17 cellular contexts compared by ENCODE assay signal in genomic region chr11:15932417-15932816, GRCh38.
DNase-seq lines count a peak whose midpoint lies in the region; ATAC-seq and TF ChIP-seq lines count a peak whose summit lies in the region.
"Had no signal": no experiment of that assay in that cellular context is flagged by ENCODE, and none has a peak within 500 bp of the region (broad histone marks: within the 10 kb centered on the region; RNA-seq: fewer than 3 reads in every experiment).

No MANE protein-coding gene starts in this region.

- intact Hi-C loops in mammary epithelial cell (cut with micrococcal nuclease), result no loop called here
- intact Hi-C loops in breast epithelium (cut with DNase I; ENCODE audit: low total_unique reads), result no loop called here
- intact Hi-C loops in mucosa of descending colon (cut with DNase I, micrococcal nuclease), result no loop called here
- intact Hi-C loops in transverse colon (cut with DNase I; ENCODE audit: low total_unique reads), result no loop called here

- in situ Hi-C loops in mammary epithelial cell (cut with MboI; ENCODE audit: low sequenced_read_pairs in 2 of 2) (no loop called here), transverse colon (cut with MboI; ENCODE audit: low pct_ligation_motif_present in 1 of 4, low pct_unique_long_range_greater_than_20kb in 1 of 4, low sequenced_read_pairs in 3 of 4) (no loop called here)

- TF ChIP-seq POLR2A in breast epithelium (IDR thresholded peaks at IDR 0.05) (no peak), transverse colon (IDR thresholded peaks at IDR 0.05) (no peak)

- 85% methylated on average over 3 of the region's 3 CpGs for WGBS in mammary epithelial cell (ENCODE audit: low coverage, missing lambda C conversion rate)
- WGBS in transverse colon (ENCODE audit: low coverage in 1 of 2), 2 donors, result 53 to 58% methylated on average over 2 to 3 of the region's 3 CpGs

- dilution Hi-C loops in mammary epithelial cell (cut with HindIII; ENCODE audit: low sequenced_read_pairs), result no loop called here

- CTCF ChIA-PET in mammary epithelial cell (lab: Charles Lee; ENCODE audit: low non-redundant PET), result no interaction called here

- no peaks in the 10 kb centered on the region for H3K9me3 ChIP-seq in mammary epithelial cell (replicated peaks; ENCODE audit: insufficient read depth, low read length)
- peaks cover 0 to 10% of the 10 kb centered on the region in 2 donors for H3K9me3 ChIP-seq in breast epithelium
- H3K9me3 ChIP-seq in mucosa of descending colon, result no peaks in the 10 kb centered on the region
- no peaks in the 10 kb centered on the region for H3K9me3 ChIP-seq in transverse colon
- H3K9me3 ChIP-seq: A549, Caco-2 had no signal

- H3K4me2 ChIP-seq in mammary epithelial cell (ENCODE audit: insufficient read depth, low read depth, low read length), result no peak overlapping the region
- H3K4me2 ChIP-seq: A549; BLaER1 treated with 17β-estradiol and CSF1 and Interleukin-3, amounts not matched to agents 10 nM and 100 nM had no signal

- no peaks in the 10 kb centered on the region for H3K79me2 ChIP-seq in mammary epithelial cell (ENCODE audit: insufficient read depth, low read length)

- peaks cover 9% of the 10 kb centered on the region for H3K4me1 ChIP-seq in mammary epithelial cell (ENCODE audit: insufficient read depth, low read length)
- H3K4me1 ChIP-seq in breast epithelium, result no peaks in the 10 kb centered on the region
- peaks cover 8% of the 10 kb centered on the region for H3K4me1 ChIP-seq in mucosa of descending colon (ENCODE audit: low read depth)
- peaks cover 0 to 28% (median 9%) of the 10 kb centered on the region in 4 donors for H3K4me1 ChIP-seq in transverse colon
- H3K4me1 ChIP-seq: A549; BLaER1 treated with 17β-estradiol and CSF1 and Interleukin-3, amounts not matched to agents 10 nM and 100 nM; Caco-2 had no signal

- H3K9ac ChIP-seq in mammary epithelial cell (ENCODE audit: insufficient read depth, low read length), result peak overlapping the region; percentile 2
- H3K9ac ChIP-seq: BLaER1 treated with 17β-estradiol and CSF1 and Interleukin-3, amounts not matched to agents 10 nM and 100 nM had no signal

- DNase-seq in mammary epithelial cell (no peak), breast epithelium (ENCODE audit: low spot score in 2 of 2) (no peak), mucosa of descending colon (peak in 1 of 3 donors; percentile 23), transverse colon (no peak), LoVo (ENCODE audit: low spot score) (no peak), NCI-H128 (lab: John Stamatoyannopoulos, UW; ENCODE audit: unreplicated experiment) (no peak)
- DNase-seq: AML-193; Caco-2; Calu3; CD4-positive, alpha-beta T cell; CD8-positive, alpha-beta T cell; DMS79 treated with DMSO at 0.1 percent for 48 hours; GF-D8 had no signal

- TF ChIP-seq EP300 in transverse colon (IDR thresholded peaks at IDR 0.05; ENCODE audit: low read depth), result no peak

- H3K36me3 ChIP-seq in mammary epithelial cell (ENCODE audit: insufficient read depth, low read length) (no peaks in the 10 kb centered on the region), breast epithelium (no peaks in the 10 kb centered on the region), mucosa of descending colon (ENCODE audit: low read depth) (no peaks in the 10 kb centered on the region), transverse colon (no peaks in the 10 kb centered on the region)
- H3K36me3 ChIP-seq: BLaER1 treated with 17β-estradiol and CSF1 and Interleukin-3, amounts not matched to agents 10 nM and 100 nM had no signal

- no peaks in the 10 kb centered on the region for H4K20me1 ChIP-seq in mammary epithelial cell (ENCODE audit: insufficient read depth, low read length)
- H4K20me1 ChIP-seq: BLaER1 treated with 17β-estradiol and CSF1 and Interleukin-3, amounts not matched to agents 10 nM and 100 nM had no signal

- TF ChIP-seq CTCF in mammary epithelial cell (conservative IDR thresholded peaks at IDR 0.05 in 1 of 2, IDR thresholded peaks at IDR 0.05 in 1 of 2; ENCODE audit: extremely low read depth in 1 of 2, insufficient read depth in 1 of 2, low read depth in 1 of 2, low read length in 2 of 2) (no peak), breast epithelium (IDR thresholded peaks at IDR 0.05) (no peak), mucosa of descending colon (IDR thresholded peaks at IDR 0.05) (no peak), transverse colon (IDR thresholded peaks at IDR 0.05) (no peak)

- no TSS peak for BruUV-seq in mammary epithelial cell (replicated peaks; lab: Mats Ljungman, UMichigan)

- no peak overlapping the region for H3K4me3 ChIP-seq in mammary epithelial cell (replicated peaks in 1 of 3; ENCODE audit: insufficient read depth in 1 of 3, low read depth in 2 of 3, low read length in 3 of 3)
- H3K4me3 ChIP-seq in breast epithelium, result no peak overlapping the region
- no peak overlapping the region for H3K4me3 ChIP-seq in mucosa of descending colon
- H3K4me3 ChIP-seq in transverse colon, result no peak overlapping the region
- H3K4me3 ChIP-seq: A549; BLaER1 treated with 17β-estradiol and CSF1 and Interleukin-3, amounts not matched to agents 10 nM and 100 nM had no signal

- no peak overlapping the region for H3K27ac ChIP-seq in mammary epithelial cell (ENCODE audit: insufficient read depth, low read depth, low read length)
- no peak overlapping the region for H3K27ac ChIP-seq in breast epithelium
- peak overlapping the region in 3 of 4 donors; percentile 30 to 48 (median 42) for H3K27ac ChIP-seq in transverse colon
- H3K27ac ChIP-seq: 22Rv1; A549; BLaER1 treated with 17β-estradiol and CSF1 and Interleukin-3, amounts not matched to agents 10 nM and 100 nM; C4-2B had no signal

- no peak overlapping the region for H2AFZ ChIP-seq in mammary epithelial cell (ENCODE audit: low read depth, low read length)

- ATAC-seq in mucosa of descending colon, result peak; percentile 77
- ATAC-seq: A549; CD8-positive, alpha-beta T cell had no signal

- H3K27me3 ChIP-seq in mammary epithelial cell (ENCODE audit: insufficient read depth, low read length) (no peaks in the 10 kb centered on the region), breast epithelium (peaks cover 0 to 6% of the 10 kb centered on the region in 2 donors), transverse colon (no peaks in the 10 kb centered on the region)
- H3K27me3 ChIP-seq: BLaER1 treated with 17β-estradiol and CSF1 and Interleukin-3, amounts not matched to agents 10 nM and 100 nM had no signal

Comparison
In these comparisons a context has a peak if more than half of its experiments do, and no peak if none do; other contexts are left out.
1. H3K27ac ChIP-seq: peak in transverse colon (3 of 4); none in mammary epithelial cell (single experiment) and breast epithelium (0 of 2).